26 cellular contexts compared by ENCODE assay signal in genomic region chr2:58907644-58908043, GRCh38.
"Had no signal": no experiment of that assay in that cellular context is flagged by ENCODE, and none has a peak within 500 bp of the region (broad histone marks: within the 10 kb centered on the region; RNA-seq: fewer than 3 reads in every experiment).

No MANE protein-coding gene starts in this region.

- H3K27ac Mint-ChIP-seq: dendritic cell treated with granulocyte-macrophage colony-stimulating factor and Interleukin-4, amounts not matched to agents 40 ng/mL and 50 ng/mL, for 4 days; effector memory CD8-positive, alpha-beta T cell; endodermal cell had no signal

- H3K9me3 ChIP-seq: colonic mucosa, esophagus muscularis mucosa, esophagus squamous epithelium, gastrocnemius medialis, gastroesophageal sphincter, heart left ventricle, heart right ventricle had no signal

- H3K27me3 ChIP-seq: colonic mucosa, dorsolateral prefrontal cortex, esophagus muscularis mucosa, esophagus squamous epithelium, foreskin keratinocyte, gastrocnemius medialis, gastroesophageal sphincter, heart left ventricle, heart right ventricle, hepatocyte had no signal

- H3K9me3 Mint-ChIP-seq: dendritic cell treated with granulocyte-macrophage colony-stimulating factor and Interleukin-4, amounts not matched to agents 40 ng/mL and 50 ng/mL, for 4 days; endodermal cell had no signal

- DNase-seq: colonic mucosa; cortex of kidney; dermis blood vessel endothelial cell; dorsolateral prefrontal cortex; effector CD4-positive, alpha-beta T cell; effector CD8-positive, alpha-beta T cell; effector memory CD4-positive, alpha-beta T cell; effector memory CD8-positive, alpha-beta T cell; endodermal cell; erythroblast; esophagus squamous epithelium; foreskin fibroblast; foreskin keratinocyte; foreskin melanocyte; gastrocnemius medialis; glutamatergic neuron; head of caudate nucleus; heart left ventricle; heart right ventricle had no signal

- H2AFZ ChIP-seq: hepatocyte had no signal

- H3K27me3 Mint-ChIP-seq: dendritic cell treated with granulocyte-macrophage colony-stimulating factor and Interleukin-4, amounts not matched to agents 40 ng/mL and 50 ng/mL, for 4 days; effector memory CD8-positive, alpha-beta T cell had no signal

- H3K27ac ChIP-seq: colonic mucosa, coronary artery, dorsolateral prefrontal cortex, epithelial cell of prostate, esophagus muscularis mucosa, esophagus squamous epithelium, foreskin keratinocyte, gastrocnemius medialis, gastroesophageal sphincter, heart left ventricle, heart right ventricle, hepatocyte had no signal

- H3K4me3 Mint-ChIP-seq: dendritic cell treated with granulocyte-macrophage colony-stimulating factor and Interleukin-4, amounts not matched to agents 40 ng/mL and 50 ng/mL, for 4 days; effector memory CD8-positive, alpha-beta T cell; endodermal cell had no signal

- H3K4me1 ChIP-seq: colonic mucosa, esophagus muscularis mucosa, esophagus squamous epithelium, foreskin keratinocyte, gastrocnemius medialis, gastroesophageal sphincter, heart left ventricle, heart right ventricle had no signal

- H3K4me2 ChIP-seq: hepatocyte had no signal

- ATAC-seq: effector memory CD8-positive, alpha-beta T cell; esophagus mucosa; foreskin keratinocyte; gastrocnemius medialis; gastroesophageal sphincter; heart left ventricle; heart right ventricle had no signal

- H3K79me2 ChIP-seq: hepatocyte had no signal

- H3K4me3 ChIP-seq: colonic mucosa, coronary artery, dorsolateral prefrontal cortex, esophagus muscularis mucosa, esophagus squamous epithelium, gastrocnemius medialis, gastroesophageal sphincter, heart left ventricle, heart right ventricle, hepatocyte had no signal

- H3K36me3 ChIP-seq: colonic mucosa, esophagus muscularis mucosa, esophagus squamous epithelium, gastrocnemius medialis, gastroesophageal sphincter, heart left ventricle, heart right ventricle had no signal
